21 cellular contexts compared by ENCODE assay signal in genomic region chr5:159226451-159226850, GRCh38. TPM values are rescaled to one million over a fixed set of nuclear protein-coding genes. Genes with fewer than 3 reads are reported as not detected.
DNase-seq lines count a peak whose midpoint lies in the region; ATAC-seq and TF ChIP-seq lines count a peak whose summit lies in the region.
"Had no signal": no experiment of that assay in that cellular context is flagged by ENCODE, and none has a peak within 500 bp of the region (broad histone marks: within the 10 kb centered on the region; RNA-seq: fewer than 3 reads in every experiment).

No MANE protein-coding gene starts in this region.

- H3K4me1 ChIP-seq in neutrophil (ENCODE audit: control insufficient read depth in 1 of 2, insufficient read depth in 1 of 2, low read depth in 1 of 2, low read length in 1 of 2): peaks cover 45 to 53% of the 10 kb centered on the region in 2 experiments
- H3K4me1 ChIP-seq: BLaER1 had no signal

- no peaks in the 10 kb centered on the region for H3K36me3 ChIP-seq in neutrophil
- H3K36me3 ChIP-seq: BLaER1 had no signal

- peak overlapping the region; percentile 99 for H3K27ac ChIP-seq in epithelial cell of prostate
- H3K27ac ChIP-seq in neutrophil: peak overlapping the region; percentile 19
- no peak overlapping the region for H3K27ac ChIP-seq in coronary artery
- H3K27ac ChIP-seq: 22Rv1, BLaER1, HL-60 had no signal

- H3K9me3 ChIP-seq in neutrophil: no peaks in the 10 kb centered on the region
- H3K9me3 ChIP-seq: BLaER1 had no signal

- TF ChIP-seq CTCF in neutrophil (IDR thresholded peaks at IDR 0.05) (no peak), coronary artery (IDR thresholded peaks at IDR 0.05) (no peak)

- ATAC-seq in left colon: peak; percentile 57
- ATAC-seq in HG03521 (IDR thresholded peaks at IDR 0.05; ENCODE audit: unreplicated experiment): no peak
- ATAC-seq: GM12878, HCT116 had no signal

- no peaks in the 10 kb centered on the region for H3K27me3 ChIP-seq in neutrophil
- H3K27me3 ChIP-seq: BLaER1 had no signal

- intact Hi-C loops in left colon (cut with DNase I, micrococcal nuclease): no loop called here

- DNase-seq in DMS53 (lab: John Stamatoyannopoulos, UW) (peak; percentile 13), DMS53 treated with DMSO at 0.1 percent for 48 hours (lab: John Stamatoyannopoulos, UW; ENCODE audit: unreplicated experiment) (no peak), epithelial cell of prostate (ENCODE audit: low read depth, low spot score) (no peak), left colon (no peak), coronary artery (ENCODE audit: low spot score) (no peak)
- DNase-seq in activated CD4-positive, CD25-positive, alpha-beta regulatory T cell (lab: John Stamatoyannopoulos, UW): no peak
- DNase-seq: CD4-positive, alpha-beta memory T cell; DMS153; DND-41; EL; GOT3; H7; HFFc6; IMR-90 had no signal

- H3K4me3 ChIP-seq in neutrophil (ENCODE audit: low read depth in 1 of 2, low read length in 1 of 2) (no peak overlapping the region), coronary artery (no peak overlapping the region)
- H3K4me3 ChIP-seq: BLaER1, GM12878 had no signal

RNA-seq across cellular contexts. Expression of gene RNF145, which starts 17.1 kb away (rescaled TPM):
- total RNA-seq in left colon: 10 to 100 TPM; 67.0 to 69.3 TPM

RNA-seq across cellular contexts. Expression of gene UBLCP1, which starts 36.6 kb away (rescaled TPM):
- total RNA-seq in left colon: 10 to 100 TPM; 13.3 to 16.7 TPM

Comparison
In these comparisons a context has a peak if more than half of its experiments do, and no peak if none do; other contexts are left out.
1. H3K27ac ChIP-seq: peak in epithelial cell of prostate (single experiment) and neutrophil (single experiment); none in coronary artery (0 of 2).